In the genomic region with DNA sequence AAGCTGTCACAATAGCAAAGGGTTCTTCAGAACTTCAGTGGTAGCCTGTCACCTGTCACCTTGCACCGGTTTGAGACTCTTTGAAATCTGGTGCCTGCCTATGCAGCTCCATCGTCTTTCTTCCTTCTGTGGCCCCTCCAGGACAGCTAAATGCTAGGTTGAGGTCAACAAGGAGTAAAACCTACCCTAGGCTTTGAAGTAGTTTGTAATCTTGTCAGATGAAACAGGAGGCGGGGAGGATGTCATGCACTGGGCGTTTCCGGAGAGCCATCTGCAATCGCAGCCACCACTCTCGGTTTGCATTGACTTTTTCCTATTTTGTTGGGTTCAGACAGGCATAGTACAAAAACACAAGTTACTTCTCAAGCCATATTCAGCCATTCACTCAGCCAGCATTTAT, we compare ENCODE assay signal across 9 cellular contexts.
DNase-seq lines count a peak whose midpoint lies in the region; ATAC-seq and TF ChIP-seq lines count a peak whose summit lies in the region.
"Had no signal": no experiment of that assay in that cellular context is flagged by ENCODE, and none has a peak within 500 bp of the region (broad histone marks: within the 10 kb centered on the region; RNA-seq: fewer than 3 reads in every experiment).

No MANE protein-coding gene starts in this region.

- no peak for DNase-seq in activated T-cell treated with anti-CD3 and anti-CD28 coated beads, Interleukin-2, amount 50 U/mL, for 4 hours
- DNase-seq in activated T-cell treated with anti-CD3 and anti-CD28 coated beads for 4 hours = no peak
- DNase-seq in PC-9 = no peak
- no peak for DNase-seq in DMS 273 (lab: John Stamatoyannopoulos, UW; ENCODE audit: unreplicated experiment)
- no peak for DNase-seq in NOMO-1 treated with DMSO at 0.1 percent for 48 hours (lab: John Stamatoyannopoulos, UW; ENCODE audit: unreplicated experiment)
- DNase-seq in stimulated activated CD4-positive, alpha-beta T cell treated with anti-CD3 and anti-CD28 coated beads, Interleukin-12 subunit alpha, Interleukin-12 subunit beta, amount 100 ng/mL, for 4 hours = no peak

- H3K9me3 ChIP-seq in PC-9 (ENCODE audit: insufficient read depth, low read depth) = peaks cover 6% of the 10 kb centered on the region; the same call in 1 of the 2 replicates
- H3K9me3 ChIP-seq in parathyroid adenoma (ENCODE audit: control insufficient read depth, low read length) = no peaks in the 10 kb centered on the region

- H3K9me2 ChIP-seq in PC-9 (ENCODE audit: insufficient read depth) = no peaks in the 10 kb centered on the region

- no peak overlapping the region for H3K9ac ChIP-seq in parathyroid adenoma

- H3K4me3 ChIP-seq in PC-9 = no peak overlapping the region
- peak overlapping the region; percentile 24 for H3K4me3 ChIP-seq in parathyroid adenoma (ENCODE audit: low read depth, low read length)

- BruUV-seq in PC-9 (replicated peaks; lab: Mats Ljungman, UMichigan) = no TSS peak

- H3K36me3 ChIP-seq in PC-9 (ENCODE audit: low read depth) = no peaks in the 10 kb centered on the region
- H3K36me3 ChIP-seq in parathyroid adenoma (ENCODE audit: control insufficient read depth, insufficient read depth, low read length) = no peaks in the 10 kb centered on the region

- H3K27ac ChIP-seq in PC-9 = no peak overlapping the region
- peak overlapping the region; percentile 82 for H3K27ac ChIP-seq in parathyroid adenoma

- H3K4me3 Mint-ChIP-seq in activated T-cell treated with anti-CD3 and anti-CD28 coated beads, Interleukin-2, amount 50 U/mL, for 4 hours = peak overlapping the region; percentile 59
- H3K4me3 Mint-ChIP-seq: activated CD8-positive, alpha-beta T cell treated with anti-CD3 and anti-CD28 coated beads, Interleukin-2, amount 10 ng/mL, durations not matched to agents 7 days and 5 days had no signal

- TF ChIP-seq CTCF in PC-9 (conservative IDR thresholded peaks at IDR 0.05) = no peak
- TF ChIP-seq CTCF in parathyroid adenoma (IDR thresholded peaks at IDR 0.05) = no peak

- CTCF ChIA-PET in PC-9 (lab: Charles Lee) = interaction anchor here (1.0 to 1.3 kb wide), 2 partner anchors 314 to 853 kb away, joined by 3 to 8 read pairs; no protein-coding TSS in a partner anchor

- H3K4me1 ChIP-seq in PC-9 (replicated peaks; ENCODE audit: insufficient read depth) = peaks cover 17% of the 10 kb centered on the region
- H3K4me1 ChIP-seq in parathyroid adenoma = peaks cover 38% of the 10 kb centered on the region

- intact Hi-C loops in PC-9 (cut with micrococcal nuclease; ENCODE audit: unreplicated experiment) = loop anchor here (1.0 to 10.0 kb wide), 9 partner anchors 33 to 1144 kb away; a partner anchor contains a TSS

- no peaks in the 10 kb centered on the region for H4K20me1 ChIP-seq in PC-9 (ENCODE audit: insufficient read depth)

- POLR2A ChIA-PET in PC-9 (lab: Charles Lee; ENCODE audit: unreplicated experiment) = interaction anchor here (0.7 kb wide), 1 partner anchor 154 kb away, joined by 10 read pairs; no protein-coding TSS in a partner anchor

- H3K36me3 Mint-ChIP-seq in activated T-cell treated with anti-CD3 and anti-CD28 coated beads, Interleukin-2, amount 50 U/mL, for 4 hours (ENCODE audit: insufficient read depth) = no peaks in the 10 kb centered on the region

- H3K27me3 ChIP-seq in PC-9 (ENCODE audit: insufficient read depth, low read depth) = no peaks in the 10 kb centered on the region
- no peaks in the 10 kb centered on the region for H3K27me3 ChIP-seq in parathyroid adenoma (ENCODE audit: control insufficient read depth, insufficient read depth, low read length)

- H3K79me2 ChIP-seq in PC-9 (ENCODE audit: low read depth) (no peaks in the 10 kb centered on the region), parathyroid adenoma (no peaks in the 10 kb centered on the region)

- H3K4me1 Mint-ChIP-seq in activated T-cell treated with anti-CD3 and anti-CD28 coated beads, Interleukin-2, amount 50 U/mL, for 4 hours (ENCODE audit: low read depth) = peaks cover 37% of the 10 kb centered on the region

- H2AFZ ChIP-seq in PC-9 (no peak overlapping the region), parathyroid adenoma (peak overlapping the region; percentile 76)

- H3K9me3 Mint-ChIP-seq in activated T-cell treated with anti-CD3 and anti-CD28 coated beads, Interleukin-2, amount 50 U/mL, for 4 hours = peaks cover 3% of the 10 kb centered on the region

- ATAC-seq in activated T-cell treated with anti-CD3 and anti-CD28 coated beads, Interleukin-2, amount 50 U/mL, for 4 hours = no peak
- peak; percentile 28 for ATAC-seq in HG02642 (IDR thresholded peaks at IDR 0.05; ENCODE audit: poor library complexity, unreplicated experiment)

- peaks cover 6% of the 10 kb centered on the region for H3K27me3 Mint-ChIP-seq in activated T-cell treated with anti-CD3 and anti-CD28 coated beads, Interleukin-2, amount 50 U/mL, for 4 hours (ENCODE audit: low read depth)

- peaks cover 9% of the 10 kb centered on the region; the same call in 1 of the 2 replicates for H3F3A ChIP-seq in PC-9 (ENCODE audit: insufficient read depth, low read depth)

- H3K4me2 ChIP-seq in PC-9 (peak overlapping the region; percentile 31), parathyroid adenoma (ENCODE audit: low read length) (peak overlapping the region; percentile 31)
